8 cellular contexts compared by ENCODE assay signal in genomic region chr11:6353367-6353987, GRCh38. TPM values are rescaled to one million over a fixed set of nuclear protein-coding genes. Genes with fewer than 3 reads are reported as not detected.
A peak's percentile ranks its signal among the peaks of the same experiment; 100 is the strongest.
DNase-seq lines count a peak whose midpoint lies in the region; ATAC-seq, FAIRE-seq and TF ChIP-seq lines count a peak whose summit lies in the region.

No MANE protein-coding gene starts in this region.

- no peak for TF ChIP-seq POLR2A in H54 (IDR thresholded peaks at IDR 0.05; ENCODE audit: low read depth, low read length)
- TF ChIP-seq POLR2A in heart left ventricle (IDR thresholded peaks at IDR 0.05), result no peak

- H3K4me1 ChIP-seq in heart left ventricle, result peaks cover 0 to 9% (median 0%) of the 10 kb centered on the region in 12 donors

- H3K9me3 ChIP-seq in MG63 (no peaks in the 10 kb centered on the region), heart left ventricle (no peaks in the 10 kb centered on the region)

- H3K36me3 ChIP-seq in MG63 (no peaks in the 10 kb centered on the region; the same call in 1 of the 2 replicates), heart left ventricle (no peaks in the 10 kb centered on the region)

- no peak overlapping the region for H3K27ac ChIP-seq in heart left ventricle

- peak; percentile 80 for FAIRE-seq in H54 (lab: Jason Lieb, UNC)

- H3K27me3 ChIP-seq in MG63 (no peaks in the 10 kb centered on the region), heart left ventricle (no peaks in the 10 kb centered on the region)

- intact Hi-C loops in heart left ventricle (cut with DNase I), result loop anchor here (1.0 to 10.0 kb wide), 11 partner anchors 36 to 331 kb away; partner anchors contain the start of gene CCKBR (in 1 of the 10)
- intact Hi-C loops in sciatic nerve (cut with DNase I), result loop anchor here (5.0 kb wide), 1 partner anchor 36 kb away; no protein-coding TSS in a partner anchor

- POLR2A ChIA-PET in GM10248 (lab: Yijun Ruan, JAX), result no interaction called here

- DNase-seq in GM10248 (ENCODE audit: extremely low spot score) (peak; percentile 67), H54 (ENCODE audit: insufficient read length, low spot score) (peak; percentile 33), MG63 (peak; percentile 10), heart left ventricle (peak in 4 of 5 donors; percentile 35 to 44 (median 41)), sciatic nerve (ENCODE audit: low spot score) (peak; percentile 70), GF-D8 (lab: John Stamatoyannopoulos, UW) (no peak)
- DNase-seq in activated naive CD4-positive, alpha-beta T cell treated with anti-CD3 and anti-CD28 coated beads, Interleukin-2, amount 50 U/mL, for 16 hours, result peak; percentile 50

- CTCF ChIA-PET in GM10248 (lab: Yijun Ruan, JAX), result interaction anchor here (0.8 to 7.3 kb wide), 47 partner anchors 9 to 1716 kb away, joined by 3 to 115 read pairs (median 5); partner anchors contain the start of genes CCKBR, HPX and OR51D1

- ATAC-seq in SK-N-SH treated with all-trans-retinoic acid at 6 μM for 48 hours, result peak; percentile 82
- peak in 3 of 4 donors; percentile 42 to 64 (median 58) for ATAC-seq in heart left ventricle
- ATAC-seq in sciatic nerve, result peak; percentile 77

- TF ChIP-seq CTCF in GM10248 (IDR thresholded peaks at IDR 0.05; ENCODE audit: control extremely low read depth, extremely low read depth, low read depth, missing control alignments) (peak; percentile 95), heart left ventricle (IDR thresholded peaks at IDR 0.05) (peak; percentile 90 to 99 (median 96))

- 8 to 18% (median 11%) methylated on average over 5 of the region's 5 CpGs for WGBS in heart left ventricle, 4 donors

- no peak overlapping the region for H3K4me3 ChIP-seq in MG63
- no peak overlapping the region for H3K4me3 ChIP-seq in heart left ventricle

TF ChIP-seq in SK-N-SH treated with all-trans-retinoic acid at 6 μM for 48 hours, 23 proteins besides CTCF, POLR2A, EP300 and RAD21:
- TF ChIP-seq POU6F1 (CRISPR knock-in tag; IDR thresholded peaks at IDR 0.05; ENCODE audit: borderline replicate concordance, low read depth) (no peak), TOX (CRISPR knock-in tag; IDR thresholded peaks at IDR 0.05; ENCODE audit: borderline replicate concordance) (no peak), ZFP30 (CRISPR knock-in tag; IDR thresholded peaks at IDR 0.05) (no peak), ISL1 (CRISPR knock-in tag; IDR thresholded peaks at IDR 0.05) (no peak), TSHZ2 (CRISPR knock-in tag; IDR thresholded peaks at IDR 0.05) (no peak), ZNF565 (CRISPR knock-in tag; conservative IDR thresholded peaks at IDR 0.05; ENCODE audit: low read depth) (no peak), PATZ1 (CRISPR knock-in tag; IDR thresholded peaks at IDR 0.05; ENCODE audit: borderline replicate concordance) (no peak), RARB (CRISPR knock-in tag; IDR thresholded peaks at IDR 0.05) (no peak), ZC3H10 (CRISPR knock-in tag; IDR thresholded peaks at IDR 0.05) (no peak), SNAI2 (CRISPR knock-in tag; IDR thresholded peaks at IDR 0.05) (no peak)

RNA-seq across cellular contexts. Expression of gene CAVIN3, which starts 33.2 kb away (rescaled TPM):
- 159 and 168 TPM in 2 replicates for total RNA-seq in MG63 (2014; rRNA removed; shearing (Covaris generic); ENCODE audit: low replicate concordance)
- 100 to 1,000 TPM in 4 of 9 donors, 10 to 100 TPM in 5; 40.4 to 155 (median 86.7) TPM for total RNA-seq in heart left ventricle
- polyA plus RNA-seq in heart left ventricle, result 100 to 1,000 TPM in 1 of 2 donors, 10 to 100 TPM in 1; 92.8 to 126 TPM
- total RNA-seq in sciatic nerve, result 145 TPM

RNA-seq across cellular contexts. Expression of gene SMPD1, which starts 36.8 kb away (rescaled TPM):
- 13.1 and 17.7 TPM in 2 replicates for total RNA-seq in MG63 (2014; rRNA removed; shearing (Covaris generic); ENCODE audit: low replicate concordance)
- total RNA-seq in heart left ventricle (10 to 100 TPM; 53.8 to 92.3 (median 67.8) TPM), sciatic nerve (32.3 TPM)
- 10 to 100 TPM; 56.2 to 64.9 TPM for polyA plus RNA-seq in heart left ventricle
